8 cellular contexts compared by ENCODE assay signal in the genomic region with DNA sequence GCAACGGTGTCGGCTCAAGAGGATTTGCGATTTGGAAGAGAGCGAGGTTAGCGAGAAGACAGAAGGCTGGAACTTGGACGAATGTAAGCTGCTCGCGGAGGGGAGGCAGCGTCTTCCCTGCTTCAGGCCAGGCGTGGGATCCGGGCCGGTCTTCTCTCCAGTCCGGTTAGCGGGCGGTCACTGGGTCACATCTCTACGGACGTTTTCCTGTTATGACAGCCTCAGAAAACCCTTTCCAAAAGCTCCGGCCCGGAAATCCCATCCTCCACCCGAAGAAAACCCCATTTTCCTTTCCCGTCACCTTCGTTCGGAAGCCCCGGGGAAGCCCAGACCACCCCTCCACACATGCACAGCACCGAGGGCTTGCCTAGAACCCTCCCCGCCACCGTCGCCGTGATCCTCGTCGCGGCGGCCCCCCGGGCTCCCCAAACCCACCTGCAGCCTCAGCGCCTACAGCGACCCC. TPM values are rescaled to one million over a fixed set of nuclear protein-coding genes. Genes with fewer than 3 reads are reported as not detected.
DNase-seq lines count a peak whose midpoint lies in the region; ATAC-seq, FAIRE-seq and TF ChIP-seq lines count a peak whose summit lies in the region.

No MANE protein-coding gene starts in this region.

- H3K27ac Mint-ChIP-seq in naive thymus-derived CD8-positive, alpha-beta T cell: peak overlapping the region; percentile 97 to 100 (median 99)

- CTCF ChIA-PET in A549 (lab: Yijun Ruan, JAX): interaction anchor here (0.7 to 10.3 kb wide), 5 partner anchors 14 to 570 kb away, joined by 4 to 99 read pairs (median 4); a partner anchor contains a TSS

- no peak for FAIRE-seq in A549 (lab: Jason Lieb, UNC)

- H3K4me1 ChIP-seq in A549: peaks cover 14% of the 10 kb centered on the region; the same call in 2 of the 3 replicates
- H3K4me1 ChIP-seq in esophagus (ENCODE audit: control insufficient read depth in 2 of 2, insufficient read depth in 2 of 2, low read length in 1 of 2): peaks cover 0 to 4% of the 10 kb centered on the region in 2 donors

- TF ChIP-seq RAD21 in A549 (conservative IDR thresholded peaks at IDR 0.05 in 1 of 2, IDR thresholded peaks at IDR 0.05 in 1 of 2): no peak

- peak overlapping the region; percentile 94 for H3K4me3 ChIP-seq in A549
- peak overlapping the region; percentile 100 for H3K4me3 ChIP-seq in GM06990 (replicated peaks; ENCODE audit: low read depth, low read length)
- peak overlapping the region; percentile 87 to 89 for H3K4me3 ChIP-seq in esophagus (ENCODE audit: low read depth in 1 of 2, low read length in 2 of 2)

- no peaks in the 10 kb centered on the region for H3K9me3 ChIP-seq in A549
- no peaks in the 10 kb centered on the region for H3K9me3 ChIP-seq in esophagus (ENCODE audit: control insufficient read depth in 2 of 2, insufficient read depth in 1 of 2, low read depth in 1 of 2, low read length in 1 of 2)

- H3K36me3 ChIP-seq in GM06990 (ENCODE audit: control insufficient read depth, insufficient read depth, low read length) (peaks cover 4% of the 10 kb centered on the region; the same call in 1 of the 2 replicates), esophagus (ENCODE audit: control insufficient read depth in 2 of 2, insufficient read depth in 2 of 2, low read length in 1 of 2) (peaks cover 0 to 3% of the 10 kb centered on the region in 2 donors)

- TF ChIP-seq CTCF in A549 (IDR thresholded peaks at IDR 0.05) (no peak), GM06990 (IDR thresholded peaks at IDR 0.05; ENCODE audit: insufficient read depth, low read length, poor library complexity, severe bottlenecking) (no peak)

- no peaks in the 10 kb centered on the region for H3K27me3 Mint-ChIP-seq in naive thymus-derived CD8-positive, alpha-beta T cell

- TF ChIP-seq POLR2A in A549 (IDR thresholded peaks at IDR 0.05; ENCODE audit: low read length): peak; percentile 53

- peaks cover 0 to 39% (median 3%) of the 10 kb centered on the region in 3 donors for H3K36me3 Mint-ChIP-seq in naive thymus-derived CD8-positive, alpha-beta T cell

- POLR2A ChIA-PET in A549 (lab: Yijun Ruan, JAX): interaction anchor here (0.9 to 5.2 kb wide), 8 partner anchors 9 to 627 kb away, joined by 3 to 60 read pairs (median 3); a partner anchor contains a TSS
- POLR2A ChIA-PET in naive thymus-derived CD8-positive, alpha-beta T cell (lab: Charles Lee): interaction anchor here (0.5 to 8.2 kb wide), 18 partner anchors 9 to 1099 kb away, joined by 3 to 109 read pairs (median 4); a partner anchor contains a TSS

- H3K4me3 Mint-ChIP-seq in naive thymus-derived CD8-positive, alpha-beta T cell: peak overlapping the region; percentile 88 to 100 (median 98)

- H3K9me3 Mint-ChIP-seq in naive thymus-derived CD8-positive, alpha-beta T cell: no peaks in the 10 kb centered on the region

- ATAC-seq in A549 (peak; percentile 71 to 80), HG02943 (IDR thresholded peaks at IDR 0.05; ENCODE audit: low read depth, unreplicated experiment) (peak; percentile 15), SK-N-SH treated with all-trans-retinoic acid at 6 μM for 48 hours (peak; percentile 57)
- peak; percentile 19 to 24 for ATAC-seq in naive thymus-derived CD8-positive, alpha-beta T cell

- DNase-seq in A549 (ENCODE audit: low read depth in 1 of 2, low spot score in 1 of 2): peak in 1 of 2 experiments; percentile 31
- DNase-seq in GM06990 (ENCODE audit: extremely low read depth, insufficient read length): no peak
- DNase-seq in naive thymus-derived CD8-positive, alpha-beta T cell: peak in 1 of 10 donors; percentile 33
- no peak for DNase-seq in SKM-1 (lab: John Stamatoyannopoulos, UW; ENCODE audit: unreplicated experiment)
- DNase-seq in stimulated activated CD4-positive, alpha-beta T cell treated with anti-CD3 and anti-CD28 coated beads, Interleukin-4, amount 100 ng/mL, for 1 hour: no peak

- H3K4me2 ChIP-seq in A549: peak overlapping the region; percentile 91

- H3K27ac ChIP-seq in A549 (peak overlapping the region; percentile 97 to 98), esophagus (ENCODE audit: low read depth in 2 of 2, low read length in 1 of 2) (peak overlapping the region; percentile 93 to 96)

- peaks cover 21 to 69% (median 48%) of the 10 kb centered on the region in 4 donors for H3K4me1 Mint-ChIP-seq in naive thymus-derived CD8-positive, alpha-beta T cell

- WGBS in A549 (ENCODE audit: missing lambda C conversion rate): 2% methylated on average over 28 of the region's 36 CpGs
- 0 to 1% methylated on average over 36 of the region's 36 CpGs for WGBS in esophagus, 2 donors

- TF ChIP-seq EP300 in A549 (IDR thresholded peaks at IDR 0.05): no peak

- no peaks in the 10 kb centered on the region for H3K27me3 ChIP-seq in GM06990 (replicated peaks; ENCODE audit: control insufficient read depth, insufficient read depth, low read length)
- H3K27me3 ChIP-seq in esophagus (ENCODE audit: control insufficient read depth in 1 of 2, insufficient read depth in 2 of 2, low read length in 2 of 2): no peaks in the 10 kb centered on the region

TF ChIP-seq in A549, 52 proteins besides CTCF, POLR2A, EP300 and RAD21:
- TF ChIP-seq PHF8 (IDR thresholded peaks at IDR 0.05; ENCODE audit: borderline replicate concordance, low read depth) (peak; percentile 31; the same call in 1 of the 2 replicates), NPAS2 (CRISPR knock-in tag; IDR thresholded peaks at IDR 0.05; ENCODE audit: borderline replicate concordance) (no peak)

TF ChIP-seq in SK-N-SH treated with all-trans-retinoic acid at 6 μM for 48 hours, 23 proteins besides CTCF, POLR2A, EP300 and RAD21:
- TF ChIP-seq PPARA (CRISPR knock-in tag; IDR thresholded peaks at IDR 0.05; ENCODE audit: borderline replicate concordance) (no peak), OSR1 (CRISPR knock-in tag; IDR thresholded peaks at IDR 0.05) (no peak), ARNTL (CRISPR knock-in tag; IDR thresholded peaks at IDR 0.05; ENCODE audit: borderline replicate concordance, low read depth) (no peak), GLIS3 (CRISPR knock-in tag; IDR thresholded peaks at IDR 0.05) (no peak), CSDC2 (CRISPR knock-in tag; IDR thresholded peaks at IDR 0.05) (no peak), ISL1 (CRISPR knock-in tag; IDR thresholded peaks at IDR 0.05) (no peak)
- TF ChIP-seq, protein P1, sequence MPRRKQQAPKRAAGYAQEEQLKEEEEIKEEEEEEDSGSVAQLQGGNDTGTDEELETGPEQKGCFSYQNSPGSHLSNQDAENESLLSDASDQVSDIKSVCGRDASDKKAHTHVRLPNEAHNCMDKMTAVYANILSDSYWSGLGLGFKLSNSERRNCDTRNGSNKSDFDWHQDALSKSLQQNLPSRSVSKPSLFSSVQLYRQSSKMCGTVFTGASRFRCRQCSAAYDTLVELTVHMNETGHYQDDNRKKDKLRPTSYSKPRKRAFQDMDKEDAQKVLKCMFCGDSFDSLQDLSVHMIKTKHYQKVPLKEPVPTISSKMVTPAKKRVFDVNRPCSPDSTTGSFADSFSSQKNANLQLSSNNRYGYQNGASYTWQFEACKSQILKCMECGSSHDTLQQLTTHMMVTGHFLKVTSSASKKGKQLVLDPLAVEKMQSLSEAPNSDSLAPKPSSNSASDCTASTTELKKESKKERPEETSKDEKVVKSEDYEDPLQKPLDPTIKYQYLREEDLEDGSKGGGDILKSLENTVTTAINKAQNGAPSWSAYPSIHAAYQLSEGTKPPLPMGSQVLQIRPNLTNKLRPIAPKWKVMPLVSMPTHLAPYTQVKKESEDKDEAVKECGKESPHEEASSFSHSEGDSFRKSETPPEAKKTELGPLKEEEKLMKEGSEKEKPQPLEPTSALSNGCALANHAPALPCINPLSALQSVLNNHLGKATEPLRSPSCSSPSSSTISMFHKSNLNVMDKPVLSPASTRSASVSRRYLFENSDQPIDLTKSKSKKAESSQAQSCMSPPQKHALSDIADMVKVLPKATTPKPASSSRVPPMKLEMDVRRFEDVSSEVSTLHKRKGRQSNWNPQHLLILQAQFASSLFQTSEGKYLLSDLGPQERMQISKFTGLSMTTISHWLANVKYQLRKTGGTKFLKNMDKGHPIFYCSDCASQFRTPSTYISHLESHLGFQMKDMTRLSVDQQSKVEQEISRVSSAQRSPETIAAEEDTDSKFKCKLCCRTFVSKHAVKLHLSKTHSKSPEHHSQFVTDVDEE (CRISPR knock-in tag; IDR thresholded peaks at IDR 0.05): no peak
TF ChIP-seq in SK-N-SH treated with all-trans-retinoic acid at 6 μM for 48 hours: peak in this region for 0.

RNA-seq across cellular contexts. Expression of a gene that starts 0.3 kb away (rescaled TPM):
- polyA plus RNA-seq in A549 (2011; rRNA removed) (397 and 704 TPM in 2 replicates), A549 (2017; fragmentation: RNase III; extraction: RNeasy Plus Mini Kit Qiagen cat#74134 plus additional on column Dnase treatment) (594 to 640 TPM (median 596 TPM) in 3 replicates), esophagus (100 to 1,000 TPM; 433 to 754 TPM)
- polyA plus RNA-seq in A549 (2012; cell fraction: cytosol; rRNA removed): 353 and 539 TPM in 2 replicates
- polyA plus RNA-seq in A549 (2012; cell fraction: nucleus; rRNA removed): 107 and 360 TPM in 2 replicates
- 54.7 and 63.4 TPM in 2 replicates for polyA minus RNA-seq in A549 (2011; rRNA and poly(A)+ RNA removed)
- 100 to 1,000 TPM in 1 of 2 experiments, 10 to 100 TPM in 1; 91.1 to 104 TPM for total RNA-seq in naive thymus-derived CD8-positive, alpha-beta T cell
- polyA plus RNA-seq in naive thymus-derived CD8-positive, alpha-beta T cell: 100 to 1,000 TPM; 331 to 412 (median 399) TPM

RNA-seq across cellular contexts. Expression of a gene that starts 0.5 kb away (rescaled TPM):
- polyA plus RNA-seq in A549 (2011; rRNA removed) (60.0 and 75.3 TPM in 2 replicates), A549 (2017; fragmentation: RNase III; extraction: RNeasy Plus Mini Kit Qiagen cat#74134 plus additional on column Dnase treatment) (50.7 to 57.3 TPM (median 54.6 TPM) in 3 replicates), esophagus (10 to 100 TPM in 1 of 2 donors, 1 to 10 TPM in 1; 5.5 to 12.5 TPM)
- 11.7 and 12.2 TPM in 2 replicates for polyA plus RNA-seq in A549 (2012; cell fraction: cytosol; rRNA removed)
- 6.3 and 7.2 TPM in 2 replicates for polyA plus RNA-seq in A549 (2012; cell fraction: nucleus; rRNA removed)
- polyA minus RNA-seq in A549 (2011; rRNA and poly(A)+ RNA removed): 37.8 and 52.3 TPM in 2 replicates
- 10 to 100 TPM; 69.4 to 74.4 TPM for total RNA-seq in naive thymus-derived CD8-positive, alpha-beta T cell
- 10 to 100 TPM; 28.3 to 30.7 (median 29.5) TPM for polyA plus RNA-seq in naive thymus-derived CD8-positive, alpha-beta T cell

RNA-seq across cellular contexts. Expression of a gene that starts 14.9 kb away (rescaled TPM):
- 37.1 and 41.8 TPM in 2 replicates for polyA plus RNA-seq in A549 (2011; rRNA removed)
- polyA plus RNA-seq in A549 (2012; cell fraction: cytosol; rRNA removed): 6.6 and 8.4 TPM in 2 replicates
- 4.2 and 7.7 TPM in 2 replicates for polyA plus RNA-seq in A549 (2012; cell fraction: nucleus; rRNA removed)
- polyA plus RNA-seq in A549 (2017; fragmentation: RNase III; extraction: RNeasy Plus Mini Kit Qiagen cat#74134 plus additional on column Dnase treatment): 23.8 to 25.2 TPM (median 24.4 TPM) in 3 replicates
- polyA minus RNA-seq in A549 (2011; rRNA and poly(A)+ RNA removed): 7.4 and 12.3 TPM in 2 replicates
- polyA plus RNA-seq in esophagus: 10 to 100 TPM; 12.0 to 12.7 TPM
- 10 to 100 TPM; 54.9 to 59.3 TPM for total RNA-seq in naive thymus-derived CD8-positive, alpha-beta T cell
- polyA plus RNA-seq in naive thymus-derived CD8-positive, alpha-beta T cell: 10 to 100 TPM; 11.3 to 15.5 (median 14.3) TPM

Comparison
In these comparisons a context has a peak if more than half of its experiments do, and no peak if none do; other contexts are left out.
1. ATAC-seq: peak in every context shown above with its lines; median percentile 76 in A549; 57 in SK-N-SH treated with all-trans-retinoic acid at 6 μM for 48 hours; 22 in naive thymus-derived CD8-positive, alpha-beta T cell; 15 in HG02943.